In the genomic region with DNA sequence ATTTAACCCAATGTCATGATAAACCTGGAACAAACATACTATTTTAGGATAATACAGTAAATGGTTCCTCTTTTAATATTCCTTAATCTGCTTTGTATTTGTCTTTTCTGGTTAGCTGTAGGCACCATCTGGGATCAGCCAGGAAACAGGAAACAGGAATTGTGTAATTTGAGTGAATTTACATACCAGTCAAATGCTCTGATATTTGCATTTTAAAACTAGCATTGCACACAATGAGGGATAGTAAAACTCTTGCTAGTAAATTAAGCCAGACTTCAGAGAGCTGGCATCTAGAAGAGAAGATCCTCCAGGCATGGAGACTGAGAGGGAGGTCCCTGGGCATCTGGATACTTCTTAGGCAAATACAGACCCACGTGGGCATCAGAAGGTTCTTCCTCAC, we compare ENCODE assay signal across 21 cellular contexts.
A peak's percentile ranks its signal among the peaks of the same experiment; 100 is the strongest.
DNase-seq lines count a peak whose midpoint lies in the region; ATAC-seq and TF ChIP-seq lines count a peak whose summit lies in the region.
"Had no signal": no experiment of that assay in that cellular context is flagged by ENCODE, and none has a peak within 500 bp of the region (broad histone marks: within the 10 kb centered on the region; RNA-seq: fewer than 3 reads in every experiment).

No MANE protein-coding gene starts in this region.

- H3K9me3 ChIP-seq in right cardiac atrium (ENCODE audit: control insufficient read depth, low read length), result no peaks in the 10 kb centered on the region
- H3K9me3 ChIP-seq: BLaER1, SJSA1 had no signal

- H3K4me1 Mint-ChIP-seq in stimulated activated naive CD8-positive, alpha-beta T cell treated with anti-CD3 and anti-CD28 coated beads, Interleukin-15, amount 100 ng/mL, for 72 hours, result no peaks in the 10 kb centered on the region

- no peak overlapping the region for H3K27ac ChIP-seq in right cardiac atrium (ENCODE audit: low read length)
- H3K27ac ChIP-seq: BLaER1, SJSA1 had no signal

- no peaks in the 10 kb centered on the region for H3K27me3 ChIP-seq in right cardiac atrium (ENCODE audit: control insufficient read depth, insufficient read depth)
- H3K27me3 ChIP-seq: BLaER1, SJSA1 had no signal

- intact Hi-C loops in right cardiac atrium (cut with DNase I), result no loop called here

- DNase-seq in AG10803 (ENCODE audit: low read depth), result peak; percentile 57
- DNase-seq in NCI-H1048 (lab: John Stamatoyannopoulos, UW), result peak; percentile 99
- peak; percentile 8 for DNase-seq in dermis blood vessel endothelial cell
- peak; percentile 19 for DNase-seq in fibroblast of villous mesenchyme (ENCODE audit: low read depth)
- no peak for DNase-seq in right cardiac atrium
- DNase-seq in NOMO-1 treated with dmso at 0.1 percent for 144 hours (lab: John Stamatoyannopoulos, UW; ENCODE audit: unreplicated experiment), result no peak
- no peak for DNase-seq in kidney tubule cell (ENCODE audit: low spot score)
- no peak for DNase-seq in stimulated activated naive CD8-positive, alpha-beta T cell treated with anti-CD3 and anti-CD28 coated beads, Interleukin-15, amount 100 ng/mL, for 72 hours
- DNase-seq: CD8-positive, alpha-beta T cell; DMS53; H7; HFFc6; KG1; NCI-H1417 treated with DMSO at 0.1 percent for 48 hours; NCI-H187 treated with DMSO at 0.1 percent for 48 hours; NCI-H2227 treated with DMSO at 0.1 percent for 48 hours; NCI-H510A treated with DMSO at 0.1 percent for 48 hours had no signal

- WGBS in right cardiac atrium, result 76% methylated on average over 1 of the region's 1 CpG

- H3K27me3 Mint-ChIP-seq in stimulated activated naive CD8-positive, alpha-beta T cell treated with anti-CD3 and anti-CD28 coated beads, Interleukin-15, amount 100 ng/mL, for 72 hours, result no peaks in the 10 kb centered on the region

- no peak for ATAC-seq in right cardiac atrium
- no peak for ATAC-seq in stimulated activated naive CD8-positive, alpha-beta T cell treated with anti-CD3 and anti-CD28 coated beads, Interleukin-15, amount 100 ng/mL, for 72 hours
- ATAC-seq: CD8-positive, alpha-beta T cell; HepG2; Panc1 had no signal

- H3K4me3 ChIP-seq in AG10803 (ENCODE audit: low read length), result no peak overlapping the region
- no peak overlapping the region for H3K4me3 ChIP-seq in fibroblast of villous mesenchyme (ENCODE audit: low read depth, low read length)
- H3K4me3 ChIP-seq in right cardiac atrium (ENCODE audit: low read length), result no peak overlapping the region
- H3K4me3 ChIP-seq: BLaER1, SJSA1 had no signal

- no peaks in the 10 kb centered on the region for H3K9me3 Mint-ChIP-seq in stimulated activated naive CD8-positive, alpha-beta T cell treated with anti-CD3 and anti-CD28 coated beads, Interleukin-15, amount 100 ng/mL, for 72 hours
- H3K9me3 Mint-ChIP-seq: CD8-positive, alpha-beta T cell; HFFc6 had no signal

- TF ChIP-seq CTCF in AG10803 (conservative IDR thresholded peaks at IDR 0.05; ENCODE audit: low read length) (no peak), fibroblast of villous mesenchyme (IDR thresholded peaks at IDR 0.05; ENCODE audit: insufficient read depth, low read depth, low read length) (no peak)

- H3K27ac Mint-ChIP-seq in stimulated activated naive CD8-positive, alpha-beta T cell treated with anti-CD3 and anti-CD28 coated beads, Interleukin-15, amount 100 ng/mL, for 72 hours, result no peak overlapping the region
- H3K27ac Mint-ChIP-seq: CD8-positive, alpha-beta T cell; HFFc6 had no signal

- no peaks in the 10 kb centered on the region for H3K4me1 ChIP-seq in right cardiac atrium (ENCODE audit: control insufficient read depth, insufficient read depth, low read length)
- H3K4me1 ChIP-seq: BLaER1, SJSA1 had no signal

- H3K4me3 Mint-ChIP-seq in stimulated activated naive CD8-positive, alpha-beta T cell treated with anti-CD3 and anti-CD28 coated beads, Interleukin-15, amount 100 ng/mL, for 72 hours, result no peak overlapping the region
- H3K4me3 Mint-ChIP-seq: CD8-positive, alpha-beta T cell; HFFc6 had no signal

Comparison
In these comparisons a context has a peak if more than half of its experiments do, and no peak if none do; other contexts are left out.
1. DNase-seq: peak in AG10803 (single experiment), NCI-H1048 (single experiment), dermis blood vessel endothelial cell (single experiment) and fibroblast of villous mesenchyme (single experiment); none in right cardiac atrium (0 of 3), NOMO-1 treated with dmso at 0.1 percent for 144 hours (single experiment), kidney tubule cell (single experiment) and stimulated activated naive CD8-positive, alpha-beta T cell treated with anti-CD3 and anti-CD28 coated beads, Interleukin-15, amount 100 ng/mL, for 72 hours (0 of 2).